26 cellular contexts compared by ENCODE assay signal in the genomic region with DNA sequence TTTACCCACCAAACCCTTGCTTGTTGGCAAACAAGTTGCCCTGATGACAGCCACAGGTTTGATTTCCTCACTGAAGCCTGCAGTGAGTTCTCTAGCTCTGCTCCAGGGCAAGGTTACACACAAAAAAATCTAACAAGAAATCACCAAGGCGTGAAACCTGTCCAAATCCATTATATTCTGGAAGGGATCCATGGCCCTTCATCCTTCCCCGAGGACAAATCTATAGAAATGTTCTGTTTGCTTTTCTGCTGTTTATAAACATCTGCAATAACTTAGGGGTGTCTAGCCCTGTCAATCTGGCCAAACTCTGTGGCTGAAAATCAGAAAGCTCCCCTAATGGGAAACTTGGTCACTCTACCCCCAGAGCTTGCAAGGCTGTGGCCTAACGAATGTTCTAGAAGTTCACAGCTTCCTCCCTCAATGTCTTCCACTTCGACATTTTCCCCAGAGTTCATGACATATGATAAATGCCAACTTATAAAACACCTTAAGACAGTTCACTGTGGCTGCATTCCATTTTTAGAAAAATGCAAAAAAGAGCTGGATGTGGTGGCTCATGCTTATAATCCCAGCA.
DNase-seq lines count a peak whose midpoint lies in the region; ATAC-seq, FAIRE-seq and TF ChIP-seq lines count a peak whose summit lies in the region.
"Had no signal": no experiment of that assay in that cellular context is flagged by ENCODE, and none has a peak within 500 bp of the region (broad histone marks: within the 10 kb centered on the region; RNA-seq: fewer than 3 reads in every experiment).

No MANE protein-coding gene starts in this region.

- POLR2A ChIA-PET in WTC11 (lab: Charles Lee) = no interaction called here

- DNase-seq in GM12891 (ENCODE audit: insufficient read length, low spot score) = no peak
- DNase-seq in left lobe of liver (ENCODE audit: low spot score) = no peak
- DNase-seq in WTC11 (ENCODE audit: low spot score) = no peak
- DNase-seq in HuH-7 (ENCODE audit: low spot score) = no peak
- no peak for DNase-seq in ascending aorta (ENCODE audit: low spot score in 2 of 2)
- DNase-seq: Caco-2; CD4-positive, alpha-beta T cell; DMS153; EL; GOT3; IMR-90; Karpas-422; NCI-H1048; NCI-H1436; NCI-H2029 treated with DMSO at 0.1 percent for 48 hours; NCI-H446 treated with DMSO at 0.1 percent for 48 hours; OCI-M1; Right ventricle myocardium superior; SW 1271; T-helper 2 cell had no signal

- H3K9me3 ChIP-seq in ascending aorta = no peaks in the 10 kb centered on the region
- H3K9me3 ChIP-seq: A549, Caco-2 had no signal

- no peak for TF ChIP-seq POLR2A in GM12891 (IDR thresholded peaks at IDR 0.05; ENCODE audit: low read depth, low read length)

- no peak overlapping the region for H3K27ac ChIP-seq in ascending aorta
- H3K27ac ChIP-seq: A549, HL-60 had no signal

- no peaks in the 10 kb centered on the region for H3K27me3 ChIP-seq in ascending aorta

- H3K27ac Mint-ChIP-seq in WTC11 = no peak overlapping the region
- H3K27ac Mint-ChIP-seq: CD4-positive, alpha-beta T cell had no signal

- peaks cover 0 to 3% of the 10 kb centered on the region in 2 donors for H3K36me3 ChIP-seq in ascending aorta

- no peaks in the 10 kb centered on the region for H3K36me3 Mint-ChIP-seq in WTC11

- intact Hi-C loops in ascending aorta (cut with DNase I) = no loop called here

- H3K4me3 Mint-ChIP-seq in WTC11 = no peak overlapping the region
- H3K4me3 Mint-ChIP-seq: CD4-positive, alpha-beta T cell had no signal

- peaks cover 17% of the 10 kb centered on the region for H3K4me1 Mint-ChIP-seq in WTC11

- no peak for FAIRE-seq in GM12891 (lab: Jason Lieb, UNC)
- FAIRE-seq: A549 had no signal

- no peaks in the 10 kb centered on the region for H3K27me3 Mint-ChIP-seq in WTC11 (ENCODE audit: low read depth)

- H3K4me3 ChIP-seq in ascending aorta = no peak overlapping the region
- H3K4me3 ChIP-seq: A549 had no signal

- H3K9me3 Mint-ChIP-seq in WTC11 = no peaks in the 10 kb centered on the region
- H3K9me3 Mint-ChIP-seq: CD4-positive, alpha-beta T cell had no signal

- H3K4me1 ChIP-seq in ascending aorta = no peaks in the 10 kb centered on the region
- H3K4me1 ChIP-seq: A549 had no signal

- TF ChIP-seq CTCF in WTC11 (IDR thresholded peaks at IDR 0.05) (no peak), ascending aorta (IDR thresholded peaks at IDR 0.05) (no peak)

- CTCF ChIA-PET in WTC11 (lab: Charles Lee) = no interaction called here

- peak; percentile 56 for ATAC-seq in GM19351 (IDR thresholded peaks at IDR 0.05; ENCODE audit: unreplicated experiment)
- ATAC-seq in HG02798 (IDR thresholded peaks at IDR 0.05; ENCODE audit: poor library complexity, unreplicated experiment) = peak; percentile 32
- ATAC-seq in left lobe of liver = peak; percentile 19
- no peak for ATAC-seq in WTC11
- ATAC-seq in HG02759 (IDR thresholded peaks at IDR 0.05; ENCODE audit: unreplicated experiment) = no peak
- ATAC-seq: A549, HCT116 had no signal

TF ChIP-seq in GM12891, 5 proteins besides CTCF, POLR2A, EP300 and RAD21:
- no peak for TF ChIP-seq POLR2AphosphoS5 (IDR thresholded peaks at IDR 0.05; ENCODE audit: low read depth, low read length)
- TF ChIP-seq SPI1 (IDR thresholded peaks at IDR 0.05; ENCODE audit: low read depth, low read length) = 0 out of 2 replicates have a peak, but pooled peaks have one; percentile 29

TF ChIP-seq in WTC11, 78 proteins besides CTCF, POLR2A, EP300 and RAD21 (continues in another document):
- TF ChIP-seq ZNF423 (CRISPR knock-in tag; IDR thresholded peaks at IDR 0.05) (no peak), ZNF263 (CRISPR knock-in tag; IDR thresholded peaks at IDR 0.05; ENCODE audit: low read depth) (no peak), ZNF232 (CRISPR knock-in tag; IDR thresholded peaks at IDR 0.05) (no peak)
- TF ChIP-seq, protein P1, sequence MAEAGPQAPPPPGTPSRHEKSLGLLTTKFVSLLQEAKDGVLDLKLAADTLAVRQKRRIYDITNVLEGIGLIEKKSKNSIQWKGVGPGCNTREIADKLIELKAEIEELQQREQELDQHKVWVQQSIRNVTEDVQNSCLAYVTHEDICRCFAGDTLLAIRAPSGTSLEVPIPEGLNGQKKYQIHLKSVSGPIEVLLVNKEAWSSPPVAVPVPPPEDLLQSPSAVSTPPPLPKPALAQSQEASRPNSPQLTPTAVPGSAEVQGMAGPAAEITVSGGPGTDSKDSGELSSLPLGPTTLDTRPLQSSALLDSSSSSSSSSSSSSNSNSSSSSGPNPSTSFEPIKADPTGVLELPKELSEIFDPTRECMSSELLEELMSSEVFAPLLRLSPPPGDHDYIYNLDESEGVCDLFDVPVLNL (CRISPR knock-in tag; IDR thresholded peaks at IDR 0.05; ENCODE audit: borderline replicate concordance, low read depth) = no peak
- TF ChIP-seq, protein P2, sequence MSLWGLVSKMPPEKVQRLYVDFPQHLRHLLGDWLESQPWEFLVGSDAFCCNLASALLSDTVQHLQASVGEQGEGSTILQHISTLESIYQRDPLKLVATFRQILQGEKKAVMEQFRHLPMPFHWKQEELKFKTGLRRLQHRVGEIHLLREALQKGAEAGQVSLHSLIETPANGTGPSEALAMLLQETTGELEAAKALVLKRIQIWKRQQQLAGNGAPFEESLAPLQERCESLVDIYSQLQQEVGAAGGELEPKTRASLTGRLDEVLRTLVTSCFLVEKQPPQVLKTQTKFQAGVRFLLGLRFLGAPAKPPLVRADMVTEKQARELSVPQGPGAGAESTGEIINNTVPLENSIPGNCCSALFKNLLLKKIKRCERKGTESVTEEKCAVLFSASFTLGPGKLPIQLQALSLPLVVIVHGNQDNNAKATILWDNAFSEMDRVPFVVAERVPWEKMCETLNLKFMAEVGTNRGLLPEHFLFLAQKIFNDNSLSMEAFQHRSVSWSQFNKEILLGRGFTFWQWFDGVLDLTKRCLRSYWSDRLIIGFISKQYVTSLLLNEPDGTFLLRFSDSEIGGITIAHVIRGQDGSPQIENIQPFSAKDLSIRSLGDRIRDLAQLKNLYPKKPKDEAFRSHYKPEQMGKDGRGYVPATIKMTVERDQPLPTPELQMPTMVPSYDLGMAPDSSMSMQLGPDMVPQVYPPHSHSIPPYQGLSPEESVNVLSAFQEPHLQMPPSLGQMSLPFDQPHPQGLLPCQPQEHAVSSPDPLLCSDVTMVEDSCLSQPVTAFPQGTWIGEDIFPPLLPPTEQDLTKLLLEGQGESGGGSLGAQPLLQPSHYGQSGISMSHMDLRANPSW (CRISPR knock-in tag; conservative IDR thresholded peaks at IDR 0.05; ENCODE audit: low read depth) = no peak
- TF ChIP-seq, protein P3, sequence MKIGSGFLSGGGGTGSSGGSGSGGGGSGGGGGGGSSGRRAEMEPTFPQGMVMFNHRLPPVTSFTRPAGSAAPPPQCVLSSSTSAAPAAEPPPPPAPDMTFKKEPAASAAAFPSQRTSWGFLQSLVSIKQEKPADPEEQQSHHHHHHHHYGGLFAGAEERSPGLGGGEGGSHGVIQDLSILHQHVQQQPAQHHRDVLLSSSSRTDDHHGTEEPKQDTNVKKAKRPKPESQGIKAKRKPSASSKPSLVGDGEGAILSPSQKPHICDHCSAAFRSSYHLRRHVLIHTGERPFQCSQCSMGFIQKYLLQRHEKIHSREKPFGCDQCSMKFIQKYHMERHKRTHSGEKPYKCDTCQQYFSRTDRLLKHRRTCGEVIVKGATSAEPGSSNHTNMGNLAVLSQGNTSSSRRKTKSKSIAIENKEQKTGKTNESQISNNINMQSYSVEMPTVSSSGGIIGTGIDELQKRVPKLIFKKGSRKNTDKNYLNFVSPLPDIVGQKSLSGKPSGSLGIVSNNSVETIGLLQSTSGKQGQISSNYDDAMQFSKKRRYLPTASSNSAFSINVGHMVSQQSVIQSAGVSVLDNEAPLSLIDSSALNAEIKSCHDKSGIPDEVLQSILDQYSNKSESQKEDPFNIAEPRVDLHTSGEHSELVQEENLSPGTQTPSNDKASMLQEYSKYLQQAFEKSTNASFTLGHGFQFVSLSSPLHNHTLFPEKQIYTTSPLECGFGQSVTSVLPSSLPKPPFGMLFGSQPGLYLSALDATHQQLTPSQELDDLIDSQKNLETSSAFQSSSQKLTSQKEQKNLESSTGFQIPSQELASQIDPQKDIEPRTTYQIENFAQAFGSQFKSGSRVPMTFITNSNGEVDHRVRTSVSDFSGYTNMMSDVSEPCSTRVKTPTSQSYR (CRISPR knock-in tag; IDR thresholded peaks at IDR 0.05) = no peak
- TF ChIP-seq, protein P4, sequence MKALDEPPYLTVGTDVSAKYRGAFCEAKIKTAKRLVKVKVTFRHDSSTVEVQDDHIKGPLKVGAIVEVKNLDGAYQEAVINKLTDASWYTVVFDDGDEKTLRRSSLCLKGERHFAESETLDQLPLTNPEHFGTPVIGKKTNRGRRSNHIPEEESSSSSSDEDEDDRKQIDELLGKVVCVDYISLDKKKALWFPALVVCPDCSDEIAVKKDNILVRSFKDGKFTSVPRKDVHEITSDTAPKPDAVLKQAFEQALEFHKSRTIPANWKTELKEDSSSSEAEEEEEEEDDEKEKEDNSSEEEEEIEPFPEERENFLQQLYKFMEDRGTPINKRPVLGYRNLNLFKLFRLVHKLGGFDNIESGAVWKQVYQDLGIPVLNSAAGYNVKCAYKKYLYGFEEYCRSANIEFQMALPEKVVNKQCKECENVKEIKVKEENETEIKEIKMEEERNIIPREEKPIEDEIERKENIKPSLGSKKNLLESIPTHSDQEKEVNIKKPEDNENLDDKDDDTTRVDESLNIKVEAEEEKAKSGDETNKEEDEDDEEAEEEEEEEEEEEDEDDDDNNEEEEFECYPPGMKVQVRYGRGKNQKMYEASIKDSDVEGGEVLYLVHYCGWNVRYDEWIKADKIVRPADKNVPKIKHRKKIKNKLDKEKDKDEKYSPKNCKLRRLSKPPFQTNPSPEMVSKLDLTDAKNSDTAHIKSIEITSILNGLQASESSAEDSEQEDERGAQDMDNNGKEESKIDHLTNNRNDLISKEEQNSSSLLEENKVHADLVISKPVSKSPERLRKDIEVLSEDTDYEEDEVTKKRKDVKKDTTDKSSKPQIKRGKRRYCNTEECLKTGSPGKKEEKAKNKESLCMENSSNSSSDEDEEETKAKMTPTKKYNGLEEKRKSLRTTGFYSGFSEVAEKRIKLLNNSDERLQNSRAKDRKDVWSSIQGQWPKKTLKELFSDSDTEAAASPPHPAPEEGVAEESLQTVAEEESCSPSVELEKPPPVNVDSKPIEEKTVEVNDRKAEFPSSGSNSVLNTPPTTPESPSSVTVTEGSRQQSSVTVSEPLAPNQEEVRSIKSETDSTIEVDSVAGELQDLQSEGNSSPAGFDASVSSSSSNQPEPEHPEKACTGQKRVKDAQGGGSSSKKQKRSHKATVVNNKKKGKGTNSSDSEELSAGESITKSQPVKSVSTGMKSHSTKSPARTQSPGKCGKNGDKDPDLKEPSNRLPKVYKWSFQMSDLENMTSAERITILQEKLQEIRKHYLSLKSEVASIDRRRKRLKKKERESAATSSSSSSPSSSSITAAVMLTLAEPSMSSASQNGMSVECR (CRISPR knock-in tag; IDR thresholded peaks at IDR 0.05; ENCODE audit: borderline replicate concordance) = no peak

Comparison
In these comparisons a context has a peak if more than half of its experiments do, and no peak if none do; other contexts are left out.
1. ATAC-seq: peak in GM19351 (single experiment), HG02798 (single experiment) and left lobe of liver (single experiment); none in WTC11 (single experiment) and HG02759 (single experiment).